Comparison of ENCODE assay signal across 8 cellular contexts in genomic region chr19:802497-802887, GRCh38. TPM values are rescaled to one million over a fixed set of nuclear protein-coding genes. Genes with fewer than 3 reads are reported as not detected.
DNase-seq lines count a peak whose midpoint lies in the region; ATAC-seq and TF ChIP-seq lines count a peak whose summit lies in the region.
"Had no signal": no experiment of that assay in that cellular context is flagged by ENCODE, and none has a peak within 500 bp of the region (broad histone marks: within the 10 kb centered on the region; RNA-seq: fewer than 3 reads in every experiment).

No MANE protein-coding gene starts in this region.

- intact Hi-C loops in Calu3 (cut with micrococcal nuclease; ENCODE audit: unreplicated experiment), result no loop called here
- intact Hi-C loops in activated T-helper 1 cell treated with anti-CD3 and anti-CD28 coated beads, Interleukin-12 subunit alpha, Interleukin-12 subunit beta, Interleukin-2, Interleukin-4 antibody, amounts not matched to agents 30 ng/mL and 10 ng/mL and 1 ng/mL, durations not matched to agents 14 hours and 24 hours and 36 hours (cut with micrococcal nuclease), result no loop called here

- H3K27me3 Mint-ChIP-seq in Calu3 (ENCODE audit: unreplicated experiment) (no peaks in the 10 kb centered on the region), mesothelial cell of epicardium (ENCODE audit: low read depth) (no peaks in the 10 kb centered on the region)
- H3K27me3 Mint-ChIP-seq in activated T-helper 1 cell treated with anti-CD3 and anti-CD28 coated beads, Interleukin-12 subunit alpha, Interleukin-12 subunit beta, Interleukin-2, Interleukin-4 antibody, amounts not matched to agents 30 ng/mL and 10 ng/mL and 1 ng/mL, durations not matched to agents 14 hours and 24 hours and 36 hours (ENCODE audit: insufficient read depth), result no peaks in the 10 kb centered on the region

- H3K9me3 Mint-ChIP-seq in Calu3 (ENCODE audit: low read depth, unreplicated experiment) (no peaks in the 10 kb centered on the region), mesothelial cell of epicardium (no peaks in the 10 kb centered on the region)
- H3K9me3 Mint-ChIP-seq in activated T-helper 1 cell treated with anti-CD3 and anti-CD28 coated beads, Interleukin-12 subunit alpha, Interleukin-12 subunit beta, Interleukin-2, Interleukin-4 antibody, amounts not matched to agents 30 ng/mL and 10 ng/mL and 1 ng/mL, durations not matched to agents 14 hours and 24 hours and 36 hours, result no peaks in the 10 kb centered on the region

- H3K4me3 Mint-ChIP-seq in Calu3 (ENCODE audit: low read depth, unreplicated experiment) (peak overlapping the region; percentile 77), mesothelial cell of epicardium (peak overlapping the region; percentile 53)
- peak overlapping the region; percentile 8 for H3K4me3 Mint-ChIP-seq in activated T-helper 1 cell treated with anti-CD3 and anti-CD28 coated beads, Interleukin-12 subunit alpha, Interleukin-12 subunit beta, Interleukin-2, Interleukin-4 antibody, amounts not matched to agents 30 ng/mL and 10 ng/mL and 1 ng/mL, durations not matched to agents 14 hours and 24 hours and 36 hours

- no peak for ATAC-seq in HG02588 (IDR thresholded peaks at IDR 0.05; ENCODE audit: unreplicated experiment)
- no peak for ATAC-seq in HG03045 (IDR thresholded peaks at IDR 0.05; ENCODE audit: unreplicated experiment)
- ATAC-seq: body of pancreas had no signal

- H3K36me3 Mint-ChIP-seq in Calu3 (ENCODE audit: insufficient read depth, unreplicated experiment) (peaks cover 76% of the 10 kb centered on the region), mesothelial cell of epicardium (peaks cover 14% of the 10 kb centered on the region)
- peaks cover 50% of the 10 kb centered on the region for H3K36me3 Mint-ChIP-seq in activated T-helper 1 cell treated with anti-CD3 and anti-CD28 coated beads, Interleukin-12 subunit alpha, Interleukin-12 subunit beta, Interleukin-2, Interleukin-4 antibody, amounts not matched to agents 30 ng/mL and 10 ng/mL and 1 ng/mL, durations not matched to agents 14 hours and 24 hours and 36 hours (ENCODE audit: low read depth)

- DNase-seq in Calu3 (no peak), mesothelial cell of epicardium (ENCODE audit: low spot score in 2 of 2, unreplicated experiment in 2 of 2) (no peak)
- no peak for DNase-seq in activated T-helper 1 cell treated with anti-CD3 and anti-CD28 coated beads, Interleukin-12 subunit alpha, Interleukin-12 subunit beta, Interleukin-2, Interleukin-4 antibody, amounts not matched to agents 30 ng/mL and 10 ng/mL and 1 ng/mL, durations not matched to agents 14 hours and 24 hours and 36 hours (ENCODE audit: low spot score)
- no peak for DNase-seq in stimulated activated CD4-positive, alpha-beta T cell treated with anti-CD3 and anti-CD28 coated beads, Interleukin-2, amount 100 ng/mL, for 48 hours
- DNase-seq: body of pancreas, nucleus accumbens had no signal

- CTCF ChIA-PET in Calu3 (lab: Charles Lee), result no interaction called here

- TF ChIP-seq CTCF in Calu3 (IDR thresholded peaks at IDR 0.05; ENCODE audit: unreplicated experiment), result no peak
- no peak for TF ChIP-seq CTCF in mesothelial cell of epicardium (IDR thresholded peaks at IDR 0.05; ENCODE audit: unreplicated experiment)

- peaks cover 10% of the 10 kb centered on the region for H3K4me1 Mint-ChIP-seq in Calu3 (ENCODE audit: low read depth, unreplicated experiment)
- H3K4me1 Mint-ChIP-seq in activated T-helper 1 cell treated with anti-CD3 and anti-CD28 coated beads, Interleukin-12 subunit alpha, Interleukin-12 subunit beta, Interleukin-2, Interleukin-4 antibody, amounts not matched to agents 30 ng/mL and 10 ng/mL and 1 ng/mL, durations not matched to agents 14 hours and 24 hours and 36 hours (ENCODE audit: low read depth), result peaks cover 23% of the 10 kb centered on the region
- H3K4me1 Mint-ChIP-seq in mesothelial cell of epicardium, result peaks cover 51% of the 10 kb centered on the region

- H3K27ac Mint-ChIP-seq in Calu3 (ENCODE audit: unreplicated experiment) (no peak overlapping the region), mesothelial cell of epicardium (peak overlapping the region; percentile 91)
- peak overlapping the region; percentile 34 for H3K27ac Mint-ChIP-seq in activated T-helper 1 cell treated with anti-CD3 and anti-CD28 coated beads, Interleukin-12 subunit alpha, Interleukin-12 subunit beta, Interleukin-2, Interleukin-4 antibody, amounts not matched to agents 30 ng/mL and 10 ng/mL and 1 ng/mL, durations not matched to agents 14 hours and 24 hours and 36 hours

- BruUV-seq in Calu3 (replicated peaks; lab: Mats Ljungman, UMichigan), result no TSS peak

RNA-seq across cellular contexts. Expression of gene PTBP1, which starts 5.2 kb away (rescaled TPM):
- 380 and 409 TPM in 2 replicates for total RNA-seq in Calu3 (2022)
- total RNA-seq in activated T-helper 1 cell treated with anti-CD3 and anti-CD28 coated beads, Interleukin-12 subunit alpha, Interleukin-12 subunit beta, Interleukin-2, Interleukin-4 antibody, amounts not matched to agents 30 ng/mL and 10 ng/mL and 1 ng/mL, durations not matched to agents 14 hours and 24 hours and 36 hours, result 735 and 829 TPM in 2 replicates
- 447 to 482 TPM (median 459 TPM) in 3 replicates for total RNA-seq in mesothelial cell of epicardium

RNA-seq across cellular contexts. Expression of gene PLPPR3, which starts 19.3 kb away (rescaled TPM):
- total RNA-seq in Calu3 (2022) (0.27 TPM in 1 of 2 replicates, not detected in the other), mesothelial cell of epicardium (140 to 162 TPM (median 152 TPM) in 3 replicates)
- total RNA-seq in activated T-helper 1 cell treated with anti-CD3 and anti-CD28 coated beads, Interleukin-12 subunit alpha, Interleukin-12 subunit beta, Interleukin-2, Interleukin-4 antibody, amounts not matched to agents 30 ng/mL and 10 ng/mL and 1 ng/mL, durations not matched to agents 14 hours and 24 hours and 36 hours, result not detected in 2 replicates
- total RNA-seq: body of pancreas had no signal

RNA-seq across cellular contexts. Expression of gene AZU1, which starts 25.1 kb away (rescaled TPM):
- total RNA-seq in Calu3 (2022) (not detected in 2 replicates), mesothelial cell of epicardium (6.4 to 7.1 TPM (median 6.7 TPM) in 3 replicates)
- not detected in 2 replicates for total RNA-seq in activated T-helper 1 cell treated with anti-CD3 and anti-CD28 coated beads, Interleukin-12 subunit alpha, Interleukin-12 subunit beta, Interleukin-2, Interleukin-4 antibody, amounts not matched to agents 30 ng/mL and 10 ng/mL and 1 ng/mL, durations not matched to agents 14 hours and 24 hours and 36 hours

RNA-seq across cellular contexts. Expression of gene PRTN3, which starts 38.3 kb away (rescaled TPM):
- total RNA-seq in Calu3 (2022), result not detected in 2 replicates
- not detected in 2 replicates for total RNA-seq in activated T-helper 1 cell treated with anti-CD3 and anti-CD28 coated beads, Interleukin-12 subunit alpha, Interleukin-12 subunit beta, Interleukin-2, Interleukin-4 antibody, amounts not matched to agents 30 ng/mL and 10 ng/mL and 1 ng/mL, durations not matched to agents 14 hours and 24 hours and 36 hours
- total RNA-seq in mesothelial cell of epicardium, result 0.23 TPM in 1 of 3 replicates, not detected in the others

RNA-seq across cellular contexts. Expression of gene ELANE, which starts 49.6 kb away (rescaled TPM):
- total RNA-seq in Calu3 (2022) (not detected in 2 replicates), mesothelial cell of epicardium (not detected in 3 replicates)
- total RNA-seq in activated T-helper 1 cell treated with anti-CD3 and anti-CD28 coated beads, Interleukin-12 subunit alpha, Interleukin-12 subunit beta, Interleukin-2, Interleukin-4 antibody, amounts not matched to agents 30 ng/mL and 10 ng/mL and 1 ng/mL, durations not matched to agents 14 hours and 24 hours and 36 hours, result not detected in 2 replicates
- total RNA-seq: body of pancreas had no signal

Comparison
In these comparisons a context has a peak if more than half of its experiments do, and no peak if none do; other contexts are left out.
1. H3K4me3 Mint-ChIP-seq: peak in every context shown above with its lines; median percentile 77 in Calu3; 53 in mesothelial cell of epicardium; 8 in activated T-helper 1 cell treated with anti-CD3 and anti-CD28 coated beads, Interleukin-12 subunit alpha, Interleukin-12 subunit beta, Interleukin-2, Interleukin-4 antibody, amounts not matched to agents 30 ng/mL and 10 ng/mL and 1 ng/mL, durations not matched to agents 14 hours and 24 hours and 36 hours.
2. RNA of gene PLPPR3, which starts 19.3 kb away (total RNA-seq): 140 to 162 TPM in mesothelial cell of epicardium; 0.27 TPM in Calu3 and not detected in activated T-helper 1 cell treated with anti-CD3 and anti-CD28 coated beads, Interleukin-12 subunit alpha, Interleukin-12 subunit beta, Interleukin-2, Interleukin-4 antibody, amounts not matched to agents 30 ng/mL and 10 ng/mL and 1 ng/mL, durations not matched to agents 14 hours and 24 hours and 36 hours; every median in the first group is over 100 times any median in the second.